ENCODE assay signal across 8 cellular contexts in genomic region chr9:99905833-99906402, GRCh38. TPM values are rescaled to one million over a fixed set of nuclear protein-coding genes. Genes with fewer than 3 reads are reported as not detected.
DNase-seq lines count a peak whose midpoint lies in the region; ATAC-seq and TF ChIP-seq lines count a peak whose summit lies in the region.

No MANE protein-coding gene starts in this region.

- peaks cover 7% of the 10 kb centered on the region for H3K4me1 ChIP-seq in A673 (ENCODE audit: insufficient read depth, low read length, poor library complexity, severe bottlenecking)
- H3K4me1 ChIP-seq in esophagus squamous epithelium = peaks cover 4 to 38% (median 4%) of the 10 kb centered on the region in 3 donors

- no peak for TF ChIP-seq POLR2A in esophagus squamous epithelium (IDR thresholded peaks at IDR 0.05)

- BruUV-seq in A673 (replicated peaks; lab: Mats Ljungman, UMichigan) = no TSS peak

- POLR2A ChIA-PET in A673 (lab: Charles Lee; ENCODE audit: low non-redundant PET) = no interaction called here

- ATAC-seq in GM18909 (IDR thresholded peaks at IDR 0.05; ENCODE audit: poor library complexity, unreplicated experiment) = peak; percentile 1
- ATAC-seq in GM21515 (IDR thresholded peaks at IDR 0.05; ENCODE audit: unreplicated experiment) = no peak
- ATAC-seq in GM18520 (IDR thresholded peaks at IDR 0.05; ENCODE audit: unreplicated experiment) = no peak
- no peak for ATAC-seq in GM19397 (IDR thresholded peaks at IDR 0.05; ENCODE audit: unreplicated experiment)

- H3K4me3 Mint-ChIP-seq in progenitor cell of endocrine pancreas (ENCODE audit: low read depth) = peak overlapping the region; percentile 80

- no peak overlapping the region for H3K27ac ChIP-seq in A673 (ENCODE audit: low read depth, low read length, poor library complexity, severe bottlenecking)
- peak overlapping the region; percentile 97 to 99 (median 99) for H3K27ac ChIP-seq in esophagus squamous epithelium

- H3K27me3 Mint-ChIP-seq in progenitor cell of endocrine pancreas = no peaks in the 10 kb centered on the region

- H3K4me3 ChIP-seq in A673 (ENCODE audit: low read depth, low read length, poor library complexity, severe bottlenecking) (peak overlapping the region; percentile 81), esophagus squamous epithelium (peak overlapping the region; percentile 85 to 98 (median 90))

- H3K9me3 ChIP-seq in A673 (ENCODE audit: low read depth, low read length, poor library complexity, severe bottlenecking) (no peaks in the 10 kb centered on the region), esophagus squamous epithelium (no peaks in the 10 kb centered on the region)

- intact Hi-C loops in A673 (cut with micrococcal nuclease; ENCODE audit: unreplicated experiment) = loop anchor here (5.0 kb wide), 1 partner anchor 84 kb away; the partner anchor contains the start of gene NR4A3
- intact Hi-C loops in esophagus squamous epithelium (cut with DNase I) = no loop called here

- 14 to 26% methylated on average over 9 of the region's 9 CpGs for WGBS in esophagus squamous epithelium, 2 donors

- no peaks in the 10 kb centered on the region for H3K36me3 ChIP-seq in A673 (ENCODE audit: insufficient read depth, low read length, poor library complexity, severe bottlenecking)
- peaks cover 0 to 2% (median 0%) of the 10 kb centered on the region in 3 donors for H3K36me3 ChIP-seq in esophagus squamous epithelium

- peaks cover 1% of the 10 kb centered on the region for H3K36me3 Mint-ChIP-seq in progenitor cell of endocrine pancreas (ENCODE audit: insufficient read depth)

- peak overlapping the region; percentile 96 for H3K27ac Mint-ChIP-seq in progenitor cell of endocrine pancreas

- TF ChIP-seq CTCF in A673 (conservative IDR thresholded peaks at IDR 0.05; ENCODE audit: low read depth, low read length) = no peak
- TF ChIP-seq CTCF in esophagus squamous epithelium (IDR thresholded peaks at IDR 0.05) = no peak
- no peak for TF ChIP-seq CTCF in progenitor cell of endocrine pancreas (IDR thresholded peaks at IDR 0.05; ENCODE audit: unreplicated experiment)

- no peaks in the 10 kb centered on the region for H3K9me3 Mint-ChIP-seq in progenitor cell of endocrine pancreas (ENCODE audit: low read depth)

- H3K4me1 Mint-ChIP-seq in progenitor cell of endocrine pancreas (ENCODE audit: low read depth) = peaks cover 18% of the 10 kb centered on the region

- no peak for DNase-seq in A673 (ENCODE audit: low spot score)
- DNase-seq in RKO (ENCODE audit: low spot score) = peak; percentile 45
- no peak for DNase-seq in esophagus squamous epithelium (lab: John Stamatoyannopoulos, UW)
- DNase-seq in progenitor cell of endocrine pancreas (ENCODE audit: low spot score, unreplicated experiment) = no peak

- H3K27me3 ChIP-seq in A673 (replicated peaks; ENCODE audit: insufficient read depth, low read depth, low read length, poor library complexity) (no peaks in the 10 kb centered on the region), esophagus squamous epithelium (no peaks in the 10 kb centered on the region)

- CTCF ChIA-PET in A673 (lab: Charles Lee) = no interaction called here

RNA-seq across cellular contexts. Expression of gene STX17, which starts 0.5 kb away (rescaled TPM):
- total RNA-seq in A673 (2021) = 20.9 and 26.0 TPM in 2 replicates
- 10 to 100 TPM; 17.5 to 35.1 (median 29.5) TPM for total RNA-seq in esophagus squamous epithelium
- 42.4 and 47.5 TPM in 2 replicates for total RNA-seq in progenitor cell of endocrine pancreas
